15 cellular contexts compared by ENCODE assay signal in the genomic region with DNA sequence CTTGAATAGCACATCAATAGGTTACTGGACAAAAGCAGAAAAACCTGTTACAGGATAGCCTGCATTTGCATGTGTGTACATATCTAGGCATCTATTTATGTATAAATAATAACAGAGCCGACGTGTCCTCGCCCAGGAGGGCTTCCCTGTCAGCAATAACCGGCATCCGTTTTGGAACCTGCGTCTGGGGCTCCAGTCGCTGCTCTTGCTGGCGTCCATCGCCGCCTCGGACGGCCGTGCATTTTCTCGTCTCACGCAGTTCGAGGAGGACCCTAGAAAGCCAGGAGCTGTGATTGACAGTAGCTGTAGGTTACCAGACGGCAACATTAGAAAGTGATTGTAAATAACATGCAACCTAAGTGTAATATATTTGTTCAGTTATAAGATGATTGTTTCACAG.
DNase-seq lines count a peak whose midpoint lies in the region; ATAC-seq and TF ChIP-seq lines count a peak whose summit lies in the region.
"Had no signal": no experiment of that assay in that cellular context is flagged by ENCODE, and none has a peak within 500 bp of the region (broad histone marks: within the 10 kb centered on the region; RNA-seq: fewer than 3 reads in every experiment).

No MANE protein-coding gene starts in this region.

- H3K4me1 ChIP-seq in OCI-LY3 (ENCODE audit: low read length) (peaks cover 41% of the 10 kb centered on the region), tibial artery (peaks cover 0 to 16% (median 15%) of the 10 kb centered on the region in 4 donors), ascending aorta (peaks cover 5 to 13% of the 10 kb centered on the region in 2 donors)
- H3K4me1 ChIP-seq: Caco-2, neural progenitor cell, psoas muscle had no signal

- peak; percentile 3 for DNase-seq in activated naive CD4-positive, alpha-beta T cell treated with anti-CD3 and anti-CD28 coated beads for 36 hours
- DNase-seq in activated naive CD4-positive, alpha-beta T cell treated with anti-CD3 and anti-CD28 coated beads, Interleukin-2, amount 10 ng/mL, durations not matched to agents 7 days and 5 days = no peak
- no peak for DNase-seq in memory B cell (ENCODE audit: low spot score in 2 of 2)
- DNase-seq in tibial artery = peak; percentile 16 to 24
- no peak for DNase-seq in coronary artery (ENCODE audit: low spot score)
- DNase-seq in NCI-H1092 treated with DMSO at 0.1 percent for 48 hours (lab: John Stamatoyannopoulos, UW) = no peak
- no peak for DNase-seq in ascending aorta (ENCODE audit: low spot score in 2 of 2)
- DNase-seq: GOT3 had no signal

- H3K4me3 ChIP-seq in OCI-LY3 (ENCODE audit: low read length) = peak overlapping the region; percentile 48
- H3K4me3 ChIP-seq in tibial artery = no peak overlapping the region
- H3K4me3 ChIP-seq in coronary artery = no peak overlapping the region
- H3K4me3 ChIP-seq in ascending aorta = no peak overlapping the region
- H3K4me3 ChIP-seq: dorsolateral prefrontal cortex, neural progenitor cell, psoas muscle had no signal

- H3K36me3 ChIP-seq in OCI-LY3 (replicated peaks; ENCODE audit: low read depth, low read length) = peaks cover 26% of the 10 kb centered on the region
- peaks cover 0 to 22% (median 21%) of the 10 kb centered on the region in 3 donors for H3K36me3 ChIP-seq in tibial artery
- peaks cover 12 to 19% of the 10 kb centered on the region in 2 donors for H3K36me3 ChIP-seq in ascending aorta
- H3K36me3 ChIP-seq: neural progenitor cell had no signal

- H3K27me3 ChIP-seq in OCI-LY3 (ENCODE audit: low read depth, low read length) = no peaks in the 10 kb centered on the region
- peaks cover 0 to 2% of the 10 kb centered on the region in 2 donors for H3K27me3 ChIP-seq in tibial artery
- H3K27me3 ChIP-seq in ascending aorta = no peaks in the 10 kb centered on the region

- ATAC-seq in memory B cell (ENCODE audit: low read depth) = no peak

- no peaks in the 10 kb centered on the region for H3K27me3 Mint-ChIP-seq in activated naive CD4-positive, alpha-beta T cell treated with anti-CD3 and anti-CD28 coated beads for 36 hours (ENCODE audit: low read depth)
- peaks cover 10% of the 10 kb centered on the region for H3K27me3 Mint-ChIP-seq in activated naive CD4-positive, alpha-beta T cell treated with anti-CD3 and anti-CD28 coated beads, Interleukin-2, amount 10 ng/mL, durations not matched to agents 7 days and 5 days
- H3K27me3 Mint-ChIP-seq in memory B cell = no peaks in the 10 kb centered on the region
- H3K27me3 Mint-ChIP-seq: activated CD4-positive, alpha-beta memory T cell treated with anti-CD3 and anti-CD28 coated beads, Interleukin-2, amount 10 ng/mL, durations not matched to agents 7 days and 5 days; B cell had no signal

- H4K20me1 ChIP-seq in OCI-LY3 (ENCODE audit: insufficient read depth, low read length) = no peaks in the 10 kb centered on the region

- H3K4me2 ChIP-seq in OCI-LY3 (ENCODE audit: low read length) = peak overlapping the region; percentile 60
- H3K4me2 ChIP-seq: neural progenitor cell had no signal

- no peaks in the 10 kb centered on the region for H3K79me2 ChIP-seq in OCI-LY3 (ENCODE audit: low read length)

- H3K9me3 ChIP-seq in OCI-LY3 (ENCODE audit: insufficient read depth, low read length) (no peaks in the 10 kb centered on the region), tibial artery (no peaks in the 10 kb centered on the region), ascending aorta (no peaks in the 10 kb centered on the region)
- H3K9me3 ChIP-seq: Caco-2, psoas muscle had no signal

- no peak for TF ChIP-seq CTCF in OCI-LY3 (IDR thresholded peaks at IDR 0.05; ENCODE audit: low read depth, low read length)
- TF ChIP-seq CTCF in tibial artery (IDR thresholded peaks at IDR 0.05) = no peak
- no peak for TF ChIP-seq CTCF in coronary artery (IDR thresholded peaks at IDR 0.05)
- TF ChIP-seq CTCF in ascending aorta (IDR thresholded peaks at IDR 0.05) = no peak

- H3K27ac Mint-ChIP-seq in activated naive CD4-positive, alpha-beta T cell treated with anti-CD3 and anti-CD28 coated beads for 36 hours = no peak overlapping the region
- no peak overlapping the region for H3K27ac Mint-ChIP-seq in activated naive CD4-positive, alpha-beta T cell treated with anti-CD3 and anti-CD28 coated beads, Interleukin-2, amount 10 ng/mL, durations not matched to agents 7 days and 5 days
- peak overlapping the region; percentile 54 for H3K27ac Mint-ChIP-seq in memory B cell
- H3K27ac Mint-ChIP-seq: activated CD4-positive, alpha-beta memory T cell treated with anti-CD3 and anti-CD28 coated beads, Interleukin-2, amount 10 ng/mL, durations not matched to agents 7 days and 5 days; B cell; neural progenitor cell had no signal

- H3K9me3 Mint-ChIP-seq in activated naive CD4-positive, alpha-beta T cell treated with anti-CD3 and anti-CD28 coated beads for 36 hours = no peaks in the 10 kb centered on the region
- no peaks in the 10 kb centered on the region for H3K9me3 Mint-ChIP-seq in activated naive CD4-positive, alpha-beta T cell treated with anti-CD3 and anti-CD28 coated beads, Interleukin-2, amount 10 ng/mL, durations not matched to agents 7 days and 5 days
- no peaks in the 10 kb centered on the region for H3K9me3 Mint-ChIP-seq in memory B cell
- H3K9me3 Mint-ChIP-seq: activated CD4-positive, alpha-beta memory T cell treated with anti-CD3 and anti-CD28 coated beads, Interleukin-2, amount 10 ng/mL, durations not matched to agents 7 days and 5 days; neural progenitor cell had no signal

- peaks cover 35% of the 10 kb centered on the region for H3K4me1 Mint-ChIP-seq in activated naive CD4-positive, alpha-beta T cell treated with anti-CD3 and anti-CD28 coated beads for 36 hours (ENCODE audit: low read depth)
- H3K4me1 Mint-ChIP-seq in activated naive CD4-positive, alpha-beta T cell treated with anti-CD3 and anti-CD28 coated beads, Interleukin-2, amount 10 ng/mL, durations not matched to agents 7 days and 5 days = peaks cover 33% of the 10 kb centered on the region
- peaks cover 23% of the 10 kb centered on the region for H3K4me1 Mint-ChIP-seq in memory B cell

- H3K4me3 Mint-ChIP-seq in activated naive CD4-positive, alpha-beta T cell treated with anti-CD3 and anti-CD28 coated beads for 36 hours = no peak overlapping the region
- no peak overlapping the region for H3K4me3 Mint-ChIP-seq in activated naive CD4-positive, alpha-beta T cell treated with anti-CD3 and anti-CD28 coated beads, Interleukin-2, amount 10 ng/mL, durations not matched to agents 7 days and 5 days
- H3K4me3 Mint-ChIP-seq in memory B cell = no peak overlapping the region
- H3K4me3 Mint-ChIP-seq: activated CD4-positive, alpha-beta memory T cell treated with anti-CD3 and anti-CD28 coated beads, Interleukin-2, amount 10 ng/mL, durations not matched to agents 7 days and 5 days; B cell; neural progenitor cell had no signal

- no peak overlapping the region for H3K9ac ChIP-seq in OCI-LY3 (ENCODE audit: low read length)
- H3K9ac ChIP-seq: neural progenitor cell had no signal

- CTCF ChIA-PET in activated naive CD4-positive, alpha-beta T cell treated with anti-CD3 and anti-CD28 coated beads for 36 hours (lab: Charles Lee) = interaction anchor here (0.9 to 6.9 kb wide), 5 partner anchors 60 to 147 kb away, joined by 3 to 89 read pairs (median 3); no protein-coding TSS in a partner anchor
- CTCF ChIA-PET in activated naive CD4-positive, alpha-beta T cell treated with anti-CD3 and anti-CD28 coated beads, Interleukin-2, amount 10 ng/mL, durations not matched to agents 7 days and 5 days (lab: Charles Lee) = interaction anchor here (0.7 to 6.4 kb wide), 8 partner anchors 11 to 153 kb away, joined by 3 to 89 read pairs (median 4); no protein-coding TSS in a partner anchor

- H3K27ac ChIP-seq in OCI-LY3 (ENCODE audit: low read length) (no peak overlapping the region), tibial artery (no peak overlapping the region), coronary artery (no peak overlapping the region), ascending aorta (no peak overlapping the region)
- H3K27ac ChIP-seq: dorsolateral prefrontal cortex, neural progenitor cell, psoas muscle had no signal

- no peak overlapping the region for H2AFZ ChIP-seq in OCI-LY3 (ENCODE audit: low read depth, low read length)

- intact Hi-C loops in activated naive CD4-positive, alpha-beta T cell treated with anti-CD3 and anti-CD28 coated beads for 36 hours (cut with micrococcal nuclease) = loop anchor here (1.0 kb wide), 2 partner anchors 116 to 149 kb away; no protein-coding TSS in a partner anchor
- intact Hi-C loops in tibial artery (cut with DNase I; ENCODE audit: low total_unique reads) = loop anchor here (2.0 kb wide), 1 partner anchor 111 kb away; no protein-coding TSS in a partner anchor
- intact Hi-C loops in ascending aorta (cut with DNase I) = loop anchor here (1.0 to 2.0 kb wide), 2 partner anchors 117 to 147 kb away; no protein-coding TSS in a partner anchor

- H3K36me3 Mint-ChIP-seq in activated naive CD4-positive, alpha-beta T cell treated with anti-CD3 and anti-CD28 coated beads for 36 hours (ENCODE audit: low read depth) = peaks cover 25% of the 10 kb centered on the region
- peaks cover 19% of the 10 kb centered on the region for H3K36me3 Mint-ChIP-seq in activated naive CD4-positive, alpha-beta T cell treated with anti-CD3 and anti-CD28 coated beads, Interleukin-2, amount 10 ng/mL, durations not matched to agents 7 days and 5 days
- peaks cover 19% of the 10 kb centered on the region for H3K36me3 Mint-ChIP-seq in memory B cell
- H3K36me3 Mint-ChIP-seq: neural progenitor cell had no signal

Comparison
In these comparisons a context has a peak if more than half of its experiments do, and no peak if none do; other contexts are left out.
1. DNase-seq: peak in activated naive CD4-positive, alpha-beta T cell treated with anti-CD3 and anti-CD28 coated beads for 36 hours (single experiment) and tibial artery (2 of 2); none in activated naive CD4-positive, alpha-beta T cell treated with anti-CD3 and anti-CD28 coated beads, Interleukin-2, amount 10 ng/mL, durations not matched to agents 7 days and 5 days (single experiment), memory B cell (0 of 2), coronary artery (single experiment), NCI-H1092 treated with DMSO at 0.1 percent for 48 hours (single experiment) and ascending aorta (0 of 2).